16 cellular contexts compared by ENCODE assay signal in genomic region chr15:74580538-74581350, GRCh38. TPM values are rescaled to one million over a fixed set of nuclear protein-coding genes. Genes with fewer than 3 reads are reported as not detected.
DNase-seq lines count a peak whose midpoint lies in the region; ATAC-seq and FAIRE-seq lines count a peak whose summit lies in the region.
"Had no signal": no experiment of that assay in that cellular context is flagged by ENCODE, and none has a peak within 500 bp of the region (broad histone marks: within the 10 kb centered on the region; RNA-seq: fewer than 3 reads in every experiment).

No MANE protein-coding gene starts in this region.

- peak overlapping the region; percentile 31 for H2BK12ac ChIP-seq in trophoblast cell (ENCODE audit: low read length)

- no peaks in the 10 kb centered on the region for H3K9me3 ChIP-seq in trophoblast cell (ENCODE audit: insufficient read depth, low read depth, low read length)
- H3K9me3 ChIP-seq: tibial nerve had no signal

- H3K36me3 Mint-ChIP-seq in activated naive CD8-positive, alpha-beta T cell = no peaks in the 10 kb centered on the region
- H3K36me3 Mint-ChIP-seq in activated naive CD8-positive, alpha-beta T cell treated with anti-CD3 and anti-CD28 coated beads, Interleukin-2, amount 50 U/mL, for 24 hours (ENCODE audit: low read depth) = peaks cover 6% of the 10 kb centered on the region
- H3K36me3 Mint-ChIP-seq in activated T-helper 2 cell treated with anti-CD3 and anti-CD28 coated beads, Interferon-gamma antibody, Interleukin-2, Interleukin-4, amounts not matched to agents 10 μg/mL and 5 μg/mL and 100 μg/mL, durations not matched to agents 14 hours and 24 hours and 36 hours (ENCODE audit: low read depth) = peaks cover 37% of the 10 kb centered on the region

- peak overlapping the region; percentile 63 for H3K14ac ChIP-seq in trophoblast cell (ENCODE audit: low read length)

- no peak overlapping the region for H3K9ac ChIP-seq in trophoblast cell (ENCODE audit: low read length)

- peaks cover 32 to 34% of the 10 kb centered on the region in 2 experiments for H3K36me3 ChIP-seq in trophoblast cell (ENCODE audit: control insufficient read depth in 1 of 2, insufficient read depth in 2 of 2, low read length in 2 of 2)

- H3K9me3 Mint-ChIP-seq in activated naive CD8-positive, alpha-beta T cell (ENCODE audit: low read depth) = no peaks in the 10 kb centered on the region
- H3K9me3 Mint-ChIP-seq in activated naive CD8-positive, alpha-beta T cell treated with anti-CD3 and anti-CD28 coated beads, Interleukin-2, amount 50 U/mL, for 24 hours = no peaks in the 10 kb centered on the region
- H3K9me3 Mint-ChIP-seq in activated T-helper 2 cell treated with anti-CD3 and anti-CD28 coated beads, Interferon-gamma antibody, Interleukin-2, Interleukin-4, amounts not matched to agents 10 μg/mL and 5 μg/mL and 100 μg/mL, durations not matched to agents 14 hours and 24 hours and 36 hours = no peaks in the 10 kb centered on the region
- H3K9me3 Mint-ChIP-seq: stimulated activated memory B cell treated with anti-CD40 and anti-IgM and Interleukin-4, amounts not matched to agents 10 μg/mL and 1 μg/mL and 100 μg/mL, for 72 hours had no signal

- H3K27me3 ChIP-seq in trophoblast cell (ENCODE audit: insufficient read depth, low read length) = no peaks in the 10 kb centered on the region
- H3K27me3 ChIP-seq: tibial nerve had no signal

- peak overlapping the region; percentile 55 for H2BK120ac ChIP-seq in trophoblast cell (ENCODE audit: insufficient read depth, low read length, poor library complexity)

- H3K79me1 ChIP-seq in trophoblast cell (ENCODE audit: low read length) = peaks cover 13% of the 10 kb centered on the region

- FAIRE-seq in GM19239 (lab: Jason Lieb, UNC) = no peak

- ATAC-seq in activated naive CD8-positive, alpha-beta T cell treated with anti-CD3 and anti-CD28 coated beads, Interleukin-2, amount 50 U/mL, for 24 hours = no peak
- ATAC-seq: right cardiac atrium; stimulated activated memory B cell treated with anti-CD40 and anti-IgM and Interleukin-4, amounts not matched to agents 10 μg/mL and 1 μg/mL and 100 μg/mL, for 72 hours had no signal

- H2AFZ ChIP-seq in trophoblast cell (ENCODE audit: insufficient read depth, low read length, poor library complexity) = no peak overlapping the region

- H3K27me3 Mint-ChIP-seq in activated naive CD8-positive, alpha-beta T cell = no peaks in the 10 kb centered on the region
- no peaks in the 10 kb centered on the region for H3K27me3 Mint-ChIP-seq in activated naive CD8-positive, alpha-beta T cell treated with anti-CD3 and anti-CD28 coated beads, Interleukin-2, amount 50 U/mL, for 24 hours
- H3K27me3 Mint-ChIP-seq in activated T-helper 2 cell treated with anti-CD3 and anti-CD28 coated beads, Interferon-gamma antibody, Interleukin-2, Interleukin-4, amounts not matched to agents 10 μg/mL and 5 μg/mL and 100 μg/mL, durations not matched to agents 14 hours and 24 hours and 36 hours (ENCODE audit: low read depth) = no peaks in the 10 kb centered on the region
- H3K27me3 Mint-ChIP-seq: stimulated activated memory B cell treated with anti-CD40 and anti-IgM and Interleukin-4, amounts not matched to agents 10 μg/mL and 1 μg/mL and 100 μg/mL, for 72 hours had no signal

- intact Hi-C loops in activated T-helper 2 cell treated with anti-CD3 and anti-CD28 coated beads, Interferon-gamma antibody, Interleukin-2, Interleukin-4, amounts not matched to agents 10 μg/mL and 5 μg/mL and 100 μg/mL, durations not matched to agents 14 hours and 24 hours and 36 hours (cut with micrococcal nuclease) = no loop called here

- H3K4me1 Mint-ChIP-seq in activated naive CD8-positive, alpha-beta T cell (ENCODE audit: low read depth) = no peaks in the 10 kb centered on the region
- no peaks in the 10 kb centered on the region for H3K4me1 Mint-ChIP-seq in activated naive CD8-positive, alpha-beta T cell treated with anti-CD3 and anti-CD28 coated beads, Interleukin-2, amount 50 U/mL, for 24 hours
- peaks cover 10% of the 10 kb centered on the region for H3K4me1 Mint-ChIP-seq in activated T-helper 2 cell treated with anti-CD3 and anti-CD28 coated beads, Interferon-gamma antibody, Interleukin-2, Interleukin-4, amounts not matched to agents 10 μg/mL and 5 μg/mL and 100 μg/mL, durations not matched to agents 14 hours and 24 hours and 36 hours (ENCODE audit: low read depth)
- H3K4me1 Mint-ChIP-seq: stimulated activated memory B cell treated with anti-CD40 and anti-IgM and Interleukin-4, amounts not matched to agents 10 μg/mL and 1 μg/mL and 100 μg/mL, for 72 hours had no signal

- peak overlapping the region; percentile 42 for H2AK5ac ChIP-seq in trophoblast cell (ENCODE audit: low read length)

- H4K8ac ChIP-seq in trophoblast cell (ENCODE audit: low read depth, low read length) = peak overlapping the region; percentile 30

- H3K4me1 ChIP-seq in trophoblast cell (ENCODE audit: control insufficient read depth in 1 of 2, insufficient read depth in 2 of 2, low read length in 2 of 2) = peaks cover 22 to 28% of the 10 kb centered on the region in 2 experiments
- H3K4me1 ChIP-seq: tibial nerve had no signal

- H3K27ac Mint-ChIP-seq in activated naive CD8-positive, alpha-beta T cell = peak overlapping the region; percentile 34
- no peak overlapping the region for H3K27ac Mint-ChIP-seq in activated naive CD8-positive, alpha-beta T cell treated with anti-CD3 and anti-CD28 coated beads, Interleukin-2, amount 50 U/mL, for 24 hours
- peak overlapping the region; percentile 17 for H3K27ac Mint-ChIP-seq in activated T-helper 2 cell treated with anti-CD3 and anti-CD28 coated beads, Interferon-gamma antibody, Interleukin-2, Interleukin-4, amounts not matched to agents 10 μg/mL and 5 μg/mL and 100 μg/mL, durations not matched to agents 14 hours and 24 hours and 36 hours
- H3K27ac Mint-ChIP-seq: stimulated activated memory B cell treated with anti-CD40 and anti-IgM and Interleukin-4, amounts not matched to agents 10 μg/mL and 1 μg/mL and 100 μg/mL, for 72 hours had no signal

- peak overlapping the region; percentile 11 for H3K4ac ChIP-seq in trophoblast cell (ENCODE audit: low read depth, low read length)

- no peak overlapping the region for H3K4me2 ChIP-seq in trophoblast cell (ENCODE audit: low read length)

- peak overlapping the region; percentile 44 for H3K18ac ChIP-seq in trophoblast cell (ENCODE audit: low read length)

- DNase-seq in activated naive CD8-positive, alpha-beta T cell treated with anti-CD3 and anti-CD28 coated beads, Interleukin-2, amount 50 U/mL, for 24 hours = no peak
- peak; percentile 46 for DNase-seq in NCI-H2171 (lab: John Stamatoyannopoulos, UW)
- no peak for DNase-seq in activated T-helper 2 cell treated with anti-CD3 and anti-CD28 coated beads, Interferon-gamma antibody, Interleukin-2, Interleukin-4, amounts not matched to agents 10 μg/mL and 5 μg/mL and 100 μg/mL, durations not matched to agents 14 hours and 24 hours and 36 hours (ENCODE audit: low spot score)
- no peak for DNase-seq in trophoblast cell
- no peak for DNase-seq in GM19239 (ENCODE audit: insufficient read length, low spot score)
- no peak for DNase-seq in NCI-H146 (lab: John Stamatoyannopoulos, UW)
- no peak for DNase-seq in central memory CD4-positive, alpha-beta T cell
- DNase-seq: activated effector memory CD4-positive, alpha-beta T cell treated with Interleukin-2 at 50 U/mL for 16 hours; DND-41; MM.1S; NCI-H187; NCI-H446; right cardiac atrium had no signal

- no peak overlapping the region for H4K12ac ChIP-seq in trophoblast cell (ENCODE audit: low read depth, low read length)

- no peak overlapping the region for H3K23ac ChIP-seq in trophoblast cell (ENCODE audit: low read length)

- H3K79me2 ChIP-seq in trophoblast cell (ENCODE audit: control insufficient read depth, insufficient read depth, low read length, poor library complexity) = no peaks in the 10 kb centered on the region

- peak overlapping the region; percentile 71 for H4K91ac ChIP-seq in trophoblast cell (ENCODE audit: low read depth, low read length)

- peak overlapping the region; percentile 37 for H2BK5ac ChIP-seq in trophoblast cell (ENCODE audit: low read depth, low read length, poor library complexity)

- H3K4me3 ChIP-seq in trophoblast cell (ENCODE audit: low read depth, low read length) = no peak overlapping the region
- H3K4me3 ChIP-seq: tibial nerve had no signal

- no CpG with 5 or more reads among the region's 7 CpGs for WGBS in trophoblast cell (ENCODE audit: extremely low coverage, insufficient coverage, insufficient read length)

- no peak overlapping the region for H3K4me3 Mint-ChIP-seq in activated naive CD8-positive, alpha-beta T cell
- no peak overlapping the region for H3K4me3 Mint-ChIP-seq in activated naive CD8-positive, alpha-beta T cell treated with anti-CD3 and anti-CD28 coated beads, Interleukin-2, amount 50 U/mL, for 24 hours
- no peak overlapping the region for H3K4me3 Mint-ChIP-seq in activated T-helper 2 cell treated with anti-CD3 and anti-CD28 coated beads, Interferon-gamma antibody, Interleukin-2, Interleukin-4, amounts not matched to agents 10 μg/mL and 5 μg/mL and 100 μg/mL, durations not matched to agents 14 hours and 24 hours and 36 hours (ENCODE audit: low read depth)
- H3K4me3 Mint-ChIP-seq: stimulated activated memory B cell treated with anti-CD40 and anti-IgM and Interleukin-4, amounts not matched to agents 10 μg/mL and 1 μg/mL and 100 μg/mL, for 72 hours had no signal

- peak overlapping the region; percentile 90 for H3K27ac ChIP-seq in trophoblast cell (ENCODE audit: low read depth, low read length)
- H3K27ac ChIP-seq: tibial nerve had no signal

RNA-seq across cellular contexts. Expression of gene CLK3, which starts 34.9 kb away (rescaled TPM):
- 119 and 122 TPM in 2 replicates for total RNA-seq in activated T-helper 2 cell treated with anti-CD3 and anti-CD28 coated beads, Interferon-gamma antibody, Interleukin-2, Interleukin-4, amounts not matched to agents 10 μg/mL and 5 μg/mL and 100 μg/mL, durations not matched to agents 14 hours and 24 hours and 36 hours
- 68.1 and 72.0 TPM in 2 replicates for polyA plus RNA-seq in trophoblast cell (2013)

RNA-seq across cellular contexts. Expression of gene ARID3B, which starts 39.7 kb away (rescaled TPM):
- total RNA-seq in activated T-helper 2 cell treated with anti-CD3 and anti-CD28 coated beads, Interferon-gamma antibody, Interleukin-2, Interleukin-4, amounts not matched to agents 10 μg/mL and 5 μg/mL and 100 μg/mL, durations not matched to agents 14 hours and 24 hours and 36 hours = 35.6 and 41.2 TPM in 2 replicates
- 92.5 and 95.1 TPM in 2 replicates for polyA plus RNA-seq in trophoblast cell (2013)
